Comparison of ENCODE assay signal across 10 cellular contexts in the genomic region with DNA sequence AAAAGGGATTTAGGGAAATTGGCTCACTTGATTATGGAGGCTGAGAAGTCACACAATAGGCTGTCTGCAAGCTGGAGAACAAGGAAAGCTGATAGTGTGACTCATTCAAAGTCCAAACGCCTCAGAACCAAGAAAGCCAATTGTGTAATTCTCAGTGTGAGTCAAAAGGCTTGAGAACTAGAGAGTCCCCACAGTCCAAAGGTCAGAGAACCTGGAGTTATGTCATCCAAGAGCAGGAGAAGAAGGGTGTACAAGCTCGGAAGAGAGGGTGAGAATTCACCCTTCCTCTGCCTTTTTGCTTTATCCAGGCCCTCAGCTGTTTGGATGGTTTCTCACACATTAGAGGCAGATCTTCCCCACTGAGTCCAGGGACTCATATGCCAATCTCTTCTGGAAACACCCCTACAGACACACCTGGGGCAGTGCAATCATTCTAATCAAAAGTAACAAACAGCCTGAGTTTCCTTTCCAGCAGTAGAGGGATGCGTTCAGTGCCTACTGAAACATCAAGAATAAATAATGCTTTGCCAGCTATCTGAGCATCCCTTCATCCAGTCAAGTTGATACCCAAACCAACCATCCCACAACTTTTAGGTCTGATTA.
DNase-seq lines count a peak whose midpoint lies in the region; ATAC-seq and TF ChIP-seq lines count a peak whose summit lies in the region.
"Had no signal": no experiment of that assay in that cellular context is flagged by ENCODE, and none has a peak within 500 bp of the region (broad histone marks: within the 10 kb centered on the region; RNA-seq: fewer than 3 reads in every experiment).

No MANE protein-coding gene starts in this region.

- peak; percentile 43 for DNase-seq in BJ (ENCODE audit: low read depth)
- peak; percentile 86 for DNase-seq in HT-29 (ENCODE audit: low spot score)
- DNase-seq in amniotic stem cell (lab: John Stamatoyannopoulos, UW) = peak; percentile 7
- DNase-seq in kidney glomerular epithelial cell (lab: John Stamatoyannopoulos, UW) = peak; percentile 49
- DNase-seq in islet precursor cell = no peak
- DNase-seq in effector CD4-positive, alpha-beta T cell = no peak
- DNase-seq in GM19240 (ENCODE audit: insufficient read length, low spot score) = no peak
- DNase-seq: DND-41, transverse colon had no signal

- no peaks in the 10 kb centered on the region for H3K36me3 ChIP-seq in BJ (ENCODE audit: control insufficient read depth, insufficient read depth, low read length)
- H3K36me3 ChIP-seq: transverse colon had no signal

- POLR2A ChIA-PET in BJ (lab: Charles Lee) = no interaction called here

- no peak overlapping the region for H3K4me3 ChIP-seq in BJ (ENCODE audit: low read depth, low read length)
- H3K4me3 ChIP-seq: transverse colon had no signal

- TF ChIP-seq CTCF in BJ (IDR thresholded peaks at IDR 0.05; ENCODE audit: insufficient read depth, low read depth, low read length) = no peak

- ATAC-seq in activated CD4-positive, CD25-positive, alpha-beta regulatory T cell treated with anti-CD3 and anti-CD28 coated beads, Interleukin-2, amount 50 U/mL, for 24 hours = no peak

- CTCF ChIA-PET in BJ (lab: Yijun Ruan, JAX) = interaction anchor here (1.6 kb wide), 1 partner anchor 8 kb away, joined by 5 read pairs; no protein-coding TSS in a partner anchor

- no peaks in the 10 kb centered on the region for H3K27me3 ChIP-seq in BJ (ENCODE audit: control insufficient read depth, insufficient read depth, low read length)
- H3K27me3 ChIP-seq: transverse colon had no signal

Comparison
In these comparisons a context has a peak if more than half of its experiments do, and no peak if none do; other contexts are left out.
1. DNase-seq: peak in BJ (single experiment), HT-29 (single experiment), amniotic stem cell (single experiment) and kidney glomerular epithelial cell (single experiment); none in islet precursor cell (single experiment), effector CD4-positive, alpha-beta T cell (single experiment) and GM19240 (single experiment).